Comparison of ENCODE assay signal across 8 cellular contexts in the genomic region with DNA sequence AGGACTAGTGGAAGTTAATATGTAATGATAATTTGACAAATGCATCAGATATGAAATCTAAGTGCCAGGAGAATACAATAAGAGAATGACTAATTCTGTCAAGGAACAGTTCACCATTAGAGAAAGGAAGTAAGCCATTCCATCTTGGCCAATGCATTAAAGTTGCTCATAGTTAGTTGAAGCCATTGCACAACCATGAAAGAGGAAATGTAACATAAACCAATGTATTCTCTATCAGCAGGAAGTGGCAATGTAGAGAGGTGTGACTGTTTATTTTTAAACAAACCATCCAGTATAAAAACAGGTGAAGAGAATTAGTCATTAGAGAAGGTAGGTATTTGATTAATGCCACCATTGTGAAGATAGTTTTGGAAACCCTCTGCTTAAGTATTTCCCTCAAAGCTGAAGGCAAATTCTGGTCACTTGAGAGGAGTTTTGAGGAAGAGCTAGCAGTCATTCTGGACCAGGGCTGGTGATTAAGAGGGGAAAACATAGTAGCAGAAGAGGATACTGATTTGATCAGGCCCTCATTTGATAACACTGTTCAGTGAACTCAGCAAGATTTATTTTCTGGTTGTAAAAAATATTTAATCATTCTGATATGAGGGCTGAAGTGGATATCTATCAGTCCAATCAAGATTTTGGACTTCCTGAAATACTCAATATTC. TPM values are rescaled to one million over a fixed set of nuclear protein-coding genes. Genes with fewer than 3 reads are reported as not detected.
DNase-seq lines count a peak whose midpoint lies in the region; ATAC-seq and TF ChIP-seq lines count a peak whose summit lies in the region.

No MANE protein-coding gene starts in this region.

- H3K27me3 ChIP-seq in uterus: no peaks in the 10 kb centered on the region

- H3K4me1 Mint-ChIP-seq in T-cell: peaks cover 14 to 22% (median 15%) of the 10 kb centered on the region in 3 donors

- H3K4me3 ChIP-seq in uterus: no peak overlapping the region

- no peaks in the 10 kb centered on the region for H3K9me3 ChIP-seq in uterus

- H3K27ac Mint-ChIP-seq in T-cell: peak overlapping the region; percentile 41 to 86

- intact Hi-C loops in uterus (cut with DNase I; ENCODE audit: low total_unique reads): no loop called here

- DNase-seq in Caki2 (ENCODE audit: low read depth) (peak; percentile 76), T-cell (no peak), kidney tubule cell (ENCODE audit: low spot score) (peak; percentile 95), NCI-H2196 (lab: John Stamatoyannopoulos, UW; ENCODE audit: unreplicated experiment) (no peak), uterus (no peak)
- no peak for DNase-seq in stimulated activated naive CD4-positive, alpha-beta T cell treated with Interleukin-2 at 50 U/mL for 16 hours (lab: John Stamatoyannopoulos, UW)

- no peaks in the 10 kb centered on the region for H3K27me3 Mint-ChIP-seq in T-cell

- no peak for TF ChIP-seq CTCF in uterus (IDR thresholded peaks at IDR 0.05)

- H3K9me3 Mint-ChIP-seq in T-cell: peaks cover 0 to 3% (median 0%) of the 10 kb centered on the region in 3 donors

- ATAC-seq in HG03097 (IDR thresholded peaks at IDR 0.05; ENCODE audit: low FRiP score, unreplicated experiment) (peak; percentile 72), T-cell (replicated peaks in 1 of 4) (peak; percentile 66 to 97 (median 91)), HG02884 (IDR thresholded peaks at IDR 0.05; ENCODE audit: unreplicated experiment) (no peak)

- POLR2A ChIA-PET in T-cell (lab: Charles Lee): interaction anchor here in 1 of 2 donors (0.6 kb wide), 1 partner anchor 10 kb away, joined by 6 read pairs; no protein-coding TSS in a partner anchor

- H3K27ac ChIP-seq in uterus: no peak overlapping the region

- CTCF ChIA-PET in T-cell (lab: Charles Lee): no interaction called here

- no peaks in the 10 kb centered on the region for H3K36me3 Mint-ChIP-seq in T-cell

- in situ Hi-C loops in Caki2 (cut with HindIII; ENCODE audit: low pct_unique_long_range_greater_than_20kb, low sequenced_read_pairs): no loop called here

- H3K4me3 Mint-ChIP-seq in T-cell: peak overlapping the region in 1 of 3 donors; percentile 11

- TF ChIP-seq POLR2A in uterus (IDR thresholded peaks at IDR 0.05): no peak

- no peaks in the 10 kb centered on the region for H3K36me3 ChIP-seq in uterus

- H3K4me1 ChIP-seq in uterus: no peaks in the 10 kb centered on the region

RNA-seq across cellular contexts. Expression of a gene that starts 10.8 kb away (rescaled TPM):
- 3,725 and 3,998 TPM in 2 replicates for total RNA-seq in Caki2 (2014; rRNA removed; shearing (Covaris generic); ENCODE audit: low replicate concordance)
- 100 to 1,000 TPM in 4 of 5 donors, 10 to 100 TPM in 1; 59.4 to 223 (median 159) TPM for total RNA-seq in T-cell
- total RNA-seq in uterus: 100 to 1,000 TPM; 376 to 811 (median 549) TPM

Comparison
In these comparisons a context has a peak if more than half of its experiments do, and no peak if none do; other contexts are left out.
1. DNase-seq: peak in Caki2 (single experiment) and kidney tubule cell (single experiment); none in T-cell (0 of 34), stimulated activated naive CD4-positive, alpha-beta T cell treated with Interleukin-2 at 50 U/mL for 16 hours (single experiment), NCI-H2196 (single experiment) and uterus (0 of 2).